In genomic region chr3:37862219-37862711, GRCh38 we compare ENCODE assay signal across 8 cellular contexts. TPM values are rescaled to one million over a fixed set of nuclear protein-coding genes. Genes with fewer than 3 reads are reported as not detected.
DNase-seq lines count a peak whose midpoint lies in the region; ATAC-seq and TF ChIP-seq lines count a peak whose summit lies in the region.

No MANE protein-coding gene starts in this region.

- H3K9me3 ChIP-seq in effector memory CD4-positive, alpha-beta T cell (ENCODE audit: control insufficient read depth, low read length): no peaks in the 10 kb centered on the region

- peaks cover 37% of the 10 kb centered on the region for H3K4me1 Mint-ChIP-seq in mesothelial cell of epicardium
- H3K4me1 Mint-ChIP-seq in stimulated activated naive CD8-positive, alpha-beta T cell treated with anti-CD3 and anti-CD28 coated beads, Interleukin-15, Interleukin-2, amounts not matched to agents 100 ng/mL and 50 ng/mL, for 24 hours (ENCODE audit: low read depth): peaks cover 13% of the 10 kb centered on the region

- H3K36me3 ChIP-seq in effector memory CD4-positive, alpha-beta T cell (ENCODE audit: control insufficient read depth, insufficient read depth, low read length): no peaks in the 10 kb centered on the region

- H3K27me3 Mint-ChIP-seq in mesothelial cell of epicardium (ENCODE audit: low read depth): no peaks in the 10 kb centered on the region
- H3K27me3 Mint-ChIP-seq in stimulated activated naive CD8-positive, alpha-beta T cell treated with anti-CD3 and anti-CD28 coated beads, Interleukin-15, Interleukin-2, amounts not matched to agents 100 ng/mL and 50 ng/mL, for 24 hours: peaks cover 32% of the 10 kb centered on the region

- no peaks in the 10 kb centered on the region for H3K9me3 Mint-ChIP-seq in mesothelial cell of epicardium
- H3K9me3 Mint-ChIP-seq in stimulated activated naive CD8-positive, alpha-beta T cell treated with anti-CD3 and anti-CD28 coated beads, Interleukin-15, Interleukin-2, amounts not matched to agents 100 ng/mL and 50 ng/mL, for 24 hours: no peaks in the 10 kb centered on the region

- H3K4me3 Mint-ChIP-seq in mesothelial cell of epicardium: peak overlapping the region; percentile 86
- peak overlapping the region; percentile 73 for H3K4me3 Mint-ChIP-seq in stimulated activated naive CD8-positive, alpha-beta T cell treated with anti-CD3 and anti-CD28 coated beads, Interleukin-15, Interleukin-2, amounts not matched to agents 100 ng/mL and 50 ng/mL, for 24 hours

- peaks cover 17% of the 10 kb centered on the region for H3K4me1 ChIP-seq in effector memory CD4-positive, alpha-beta T cell (ENCODE audit: control insufficient read depth, insufficient read depth, low read length, poor library complexity, severe bottlenecking)

- H3K4me3 ChIP-seq in effector memory CD4-positive, alpha-beta T cell (ENCODE audit: insufficient read depth, low read depth, low read length, poor library complexity, severe bottlenecking): peak overlapping the region; percentile 53

- no peak for TF ChIP-seq CTCF in mesothelial cell of epicardium (IDR thresholded peaks at IDR 0.05; ENCODE audit: unreplicated experiment)

- DNase-seq in NCI-H2171 treated with DMSO at 0.1 percent for 48 hours (lab: John Stamatoyannopoulos, UW): peak; percentile 4
- no peak for DNase-seq in NCI-H2171 (lab: John Stamatoyannopoulos, UW)
- DNase-seq in activated CD4-positive, alpha-beta T cell treated with anti-CD3 and anti-CD28 coated beads for 4 hours: peak; percentile 62 to 64
- no peak for DNase-seq in effector memory CD4-positive, alpha-beta T cell
- peak; percentile 48 to 60 for DNase-seq in mesothelial cell of epicardium (ENCODE audit: low spot score in 2 of 2, unreplicated experiment in 2 of 2)
- DNase-seq in SHP77 treated with DMSO at 0.1 percent for 48 hours (lab: John Stamatoyannopoulos, UW): no peak

- peaks cover 2% of the 10 kb centered on the region for H3K36me3 Mint-ChIP-seq in mesothelial cell of epicardium
- no peaks in the 10 kb centered on the region for H3K36me3 Mint-ChIP-seq in stimulated activated naive CD8-positive, alpha-beta T cell treated with anti-CD3 and anti-CD28 coated beads, Interleukin-15, Interleukin-2, amounts not matched to agents 100 ng/mL and 50 ng/mL, for 24 hours (ENCODE audit: low read depth)

- H3K27ac ChIP-seq in effector memory CD4-positive, alpha-beta T cell (ENCODE audit: insufficient read depth, low read length, poor library complexity, severe bottlenecking): no peak overlapping the region

- ATAC-seq in GM19455 (IDR thresholded peaks at IDR 0.05; ENCODE audit: unreplicated experiment): no peak

- H3K27ac Mint-ChIP-seq in mesothelial cell of epicardium: peak overlapping the region; percentile 92
- no peak overlapping the region for H3K27ac Mint-ChIP-seq in stimulated activated naive CD8-positive, alpha-beta T cell treated with anti-CD3 and anti-CD28 coated beads, Interleukin-15, Interleukin-2, amounts not matched to agents 100 ng/mL and 50 ng/mL, for 24 hours

- peaks cover 3% of the 10 kb centered on the region for H3K27me3 ChIP-seq in effector memory CD4-positive, alpha-beta T cell (replicated peaks; ENCODE audit: control insufficient read depth, insufficient read depth, low read length, poor library complexity, severe bottlenecking)

RNA-seq across cellular contexts. Expression of gene CTDSPL, which starts 0.6 kb away (rescaled TPM):
- 29.1 to 33.9 TPM (median 29.9 TPM) in 3 replicates for total RNA-seq in mesothelial cell of epicardium

Comparison
In these comparisons a context has a peak if more than half of its experiments do, and no peak if none do; other contexts are left out.
1. DNase-seq: peak in NCI-H2171 treated with DMSO at 0.1 percent for 48 hours (single experiment), activated CD4-positive, alpha-beta T cell treated with anti-CD3 and anti-CD28 coated beads for 4 hours (2 of 2) and mesothelial cell of epicardium (2 of 2); none in NCI-H2171 (single experiment), effector memory CD4-positive, alpha-beta T cell (0 of 3) and SHP77 treated with DMSO at 0.1 percent for 48 hours (single experiment).